8 cellular contexts compared by ENCODE assay signal in the genomic region with DNA sequence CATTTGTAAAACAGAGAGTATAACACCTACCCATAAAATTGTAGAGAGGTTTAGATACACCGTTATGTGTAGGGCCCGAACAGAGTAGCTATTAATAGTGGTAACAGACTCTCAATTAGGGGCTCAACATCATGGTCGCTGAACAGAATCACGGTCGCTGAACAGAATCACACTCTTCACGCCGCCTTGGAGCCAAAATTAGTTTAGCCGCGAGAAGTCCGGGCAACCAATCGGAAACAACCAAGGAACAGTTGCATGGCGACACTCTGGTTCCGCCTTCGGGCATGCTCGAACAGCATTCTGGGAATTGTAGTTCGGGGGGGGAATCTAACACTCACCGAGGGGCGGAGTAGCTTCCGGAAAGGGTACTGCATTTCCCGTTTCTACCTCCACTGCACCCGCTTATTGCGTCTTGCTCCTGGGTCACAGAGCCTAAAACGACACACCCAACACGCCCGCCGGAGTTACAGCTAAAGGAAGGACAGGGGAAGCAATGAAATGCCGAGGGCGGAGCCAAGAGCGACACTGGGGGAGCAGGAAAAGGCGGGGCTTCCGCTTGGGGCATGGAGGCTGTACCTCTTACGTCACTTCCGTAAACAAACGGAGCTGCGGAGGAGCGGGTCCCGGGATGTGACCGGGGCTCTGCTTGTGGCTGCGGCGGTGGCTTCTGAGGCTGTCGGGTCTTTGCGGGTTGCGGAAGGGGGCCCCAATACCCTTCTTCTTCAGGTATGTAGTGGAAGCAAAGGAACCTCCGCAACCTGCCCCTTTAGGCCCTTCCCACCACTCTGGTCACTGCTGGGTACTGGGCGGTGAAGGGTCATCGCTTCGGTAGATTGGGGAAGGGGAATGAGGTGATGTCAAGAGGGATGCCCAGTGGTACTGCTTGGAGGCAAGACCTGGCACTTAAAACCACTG. TPM values are rescaled to one million over a fixed set of nuclear protein-coding genes. Genes with fewer than 3 reads are reported as not detected.
A peak's percentile ranks its signal among the peaks of the same experiment; 100 is the strongest.
DNase-seq lines count a peak whose midpoint lies in the region; ATAC-seq and TF ChIP-seq lines count a peak whose summit lies in the region.

Gene CCDC28A (plus strand): TSS at position 593 of the 915 bp plus-strand sequence. CDS start 2,352 bp downstream, outside the sequence.

- no peak for TF ChIP-seq CTCF in AG10803 (conservative IDR thresholded peaks at IDR 0.05; ENCODE audit: low read length)

- ATAC-seq in GM19043 (IDR thresholded peaks at IDR 0.05; ENCODE audit: low read depth, unreplicated experiment) (peak; percentile 86), HG03378 (IDR thresholded peaks at IDR 0.05; ENCODE audit: unreplicated experiment) (peak; percentile 83)

- DNase-seq in AG10803 (ENCODE audit: low read depth) (peak; percentile 92), NCI-H460 (ENCODE audit: extremely low read depth, low read depth) (peak; percentile 88), cerebellar nuclear complex (lab: John Stamatoyannopoulos, UW) (peak; percentile 88 to 93), islet precursor cell (peak; percentile 97)
- peak; percentile 89 for DNase-seq in activated CD4-positive, CD25-positive, alpha-beta regulatory T cell treated with anti-CD3 and anti-CD28 coated beads, Interleukin-2, amount 50 U/mL, for 72 hours
- peak; percentile 84 to 88 (median 87) for DNase-seq in stimulated activated CD4-positive, alpha-beta T cell treated with anti-CD3 and anti-CD28 coated beads, Interleukin-12 subunit alpha, Interleukin-12 subunit beta, amount 100 ng/mL, for 48 hours (ENCODE audit: low read depth in 2 of 3, low spot score in 1 of 3)

- H3K4me3 ChIP-seq in AG10803 (ENCODE audit: low read length) = peak within 1 kb of the TSS; percentile 91

RNA-seq across cellular contexts. Expression of gene CCDC28A, which starts in this region (rescaled TPM):
- total RNA-seq in NCI-H460 (2014; rRNA removed; shearing (Covaris generic)) = 13.2 and 15.4 TPM in 2 replicates
- polyA plus RNA-seq in NCI-H460 (2014; cell fraction: nucleus; rRNA removed) = 1.8 and 4.9 TPM in 2 replicates

Comparison
In these comparisons a context has a peak if more than half of its experiments do, and no peak if none do; other contexts are left out.
1. Peak in every context shown above with its lines: DNase-seq, ATAC-seq and H3K4me3 ChIP-seq.